8 cellular contexts compared by ENCODE assay signal in genomic region chr19:37594064-37594981, GRCh38. TPM values are rescaled to one million over a fixed set of nuclear protein-coding genes. Genes with fewer than 3 reads are reported as not detected.
DNase-seq lines count a peak whose midpoint lies in the region; ATAC-seq, FAIRE-seq and TF ChIP-seq lines count a peak whose summit lies in the region.

ZNF540 (plus strand) TSS chr19:37594876; CDS start chr19:37598448, 3,572 bp downstream.
ZNF571 (minus strand) TSS chr19:37594792; CDS start chr19:37586676, 8,116 bp downstream.

- H3K4me1 ChIP-seq in Peyer's patch: peaks cover 0 to 16% (median 0%) of the 10 kb centered on the region in 4 donors
- H3K4me1 ChIP-seq in esophagus squamous epithelium: peaks cover 6 to 25% (median 8%) of the 10 kb centered on the region in 3 donors
- H3K4me1 ChIP-seq in muscle layer of duodenum (ENCODE audit: control insufficient read depth in 1 of 2, insufficient read depth in 2 of 2, low read length in 2 of 2): peaks cover 0 to 10% of the 10 kb centered on the region in 2 donors

- peaks cover 14% of the 10 kb centered on the region for H3K36me3 Mint-ChIP-seq in IgD-negative memory B cell
- no peaks in the 10 kb centered on the region for H3K36me3 Mint-ChIP-seq in activated T-helper 1 cell treated with anti-CD3 and anti-CD28 coated beads, Interleukin-12 subunit alpha, Interleukin-12 subunit beta, Interleukin-2, Interleukin-4 antibody, amounts not matched to agents 30 ng/mL and 10 ng/mL and 1 ng/mL, durations not matched to agents 14 hours and 24 hours and 36 hours (ENCODE audit: low read depth)

- 1 to 5% methylated on average over 4 to 16 of the region's 58 CpGs for WGBS in esophagus squamous epithelium, 2 donors

- H3K27me3 Mint-ChIP-seq in IgD-negative memory B cell: no peaks in the 10 kb centered on the region
- no peaks in the 10 kb centered on the region for H3K27me3 Mint-ChIP-seq in activated T-helper 1 cell treated with anti-CD3 and anti-CD28 coated beads, Interleukin-12 subunit alpha, Interleukin-12 subunit beta, Interleukin-2, Interleukin-4 antibody, amounts not matched to agents 30 ng/mL and 10 ng/mL and 1 ng/mL, durations not matched to agents 14 hours and 24 hours and 36 hours (ENCODE audit: insufficient read depth)

- peak within 1 kb of the TSS; percentile 88 to 92 (median 89) for H3K27ac ChIP-seq in Peyer's patch
- peak within 1 kb of the TSS; percentile 88 to 97 (median 95) for H3K27ac ChIP-seq in esophagus squamous epithelium
- peak within 1 kb of the TSS; percentile 97 for H3K27ac ChIP-seq in muscle layer of duodenum (ENCODE audit: low read length)

- H3K4me3 ChIP-seq in Peyer's patch (peak within 1 kb of the TSS; percentile 68 to 74 (median 71)), esophagus squamous epithelium (peak within 1 kb of the TSS; percentile 65 to 79 (median 74)), muscle layer of duodenum (ENCODE audit: low read depth in 1 of 2, low read length in 2 of 2) (peak within 1 kb of the TSS; percentile 84 to 98)

- FAIRE-seq in D721Med (lab: Jason Lieb, UNC): no peak

- H3K27me3 ChIP-seq in Peyer's patch (no peaks in the 10 kb centered on the region), esophagus squamous epithelium (no peaks in the 10 kb centered on the region), muscle layer of duodenum (ENCODE audit: low read depth, low read length) (no peaks in the 10 kb centered on the region)

- H3K4me1 Mint-ChIP-seq in IgD-negative memory B cell: peaks cover 17 to 22% (median 20%) of the 10 kb centered on the region in 3 donors
- H3K4me1 Mint-ChIP-seq in activated T-helper 1 cell treated with anti-CD3 and anti-CD28 coated beads, Interleukin-12 subunit alpha, Interleukin-12 subunit beta, Interleukin-2, Interleukin-4 antibody, amounts not matched to agents 30 ng/mL and 10 ng/mL and 1 ng/mL, durations not matched to agents 14 hours and 24 hours and 36 hours (ENCODE audit: low read depth): peaks cover 24% of the 10 kb centered on the region

- TF ChIP-seq CTCF in D721Med (IDR thresholded peaks at IDR 0.05; ENCODE audit: insufficient read depth, missing control alignments): no peak
- TF ChIP-seq CTCF in Peyer's patch (IDR thresholded peaks at IDR 0.05): no peak
- TF ChIP-seq CTCF in esophagus squamous epithelium (IDR thresholded peaks at IDR 0.05): peak in 1 of 6 experiments; percentile 9

- peaks cover 5 to 17% (median 11%) of the 10 kb centered on the region in 3 donors for H3K9me3 Mint-ChIP-seq in IgD-negative memory B cell
- peaks cover 48% of the 10 kb centered on the region for H3K9me3 Mint-ChIP-seq in activated T-helper 1 cell treated with anti-CD3 and anti-CD28 coated beads, Interleukin-12 subunit alpha, Interleukin-12 subunit beta, Interleukin-2, Interleukin-4 antibody, amounts not matched to agents 30 ng/mL and 10 ng/mL and 1 ng/mL, durations not matched to agents 14 hours and 24 hours and 36 hours

- H3K4me3 Mint-ChIP-seq in IgD-negative memory B cell: peak within 1 kb of the TSS; percentile 97 to 99 (median 98)
- H3K4me3 Mint-ChIP-seq in activated T-helper 1 cell treated with anti-CD3 and anti-CD28 coated beads, Interleukin-12 subunit alpha, Interleukin-12 subunit beta, Interleukin-2, Interleukin-4 antibody, amounts not matched to agents 30 ng/mL and 10 ng/mL and 1 ng/mL, durations not matched to agents 14 hours and 24 hours and 36 hours: peak within 1 kb of the TSS; percentile 88

- DNase-seq in D721Med (ENCODE audit: insufficient read length, low spot score) (peak; percentile 28), Peyer's patch (peak; percentile 95 to 98 (median 95)), esophagus squamous epithelium (lab: John Stamatoyannopoulos, UW) (peak; percentile 56)
- DNase-seq in activated T-helper 1 cell treated with anti-CD3 and anti-CD28 coated beads, Interleukin-12 subunit alpha, Interleukin-12 subunit beta, Interleukin-2, Interleukin-4 antibody, amounts not matched to agents 30 ng/mL and 10 ng/mL and 1 ng/mL, durations not matched to agents 14 hours and 24 hours and 36 hours (ENCODE audit: low spot score): peak; percentile 81
- peak; percentile 82 for DNase-seq in stimulated activated CD8-positive, alpha-beta memory T cell treated with anti-CD3 and anti-CD28 coated beads, Interleukin-7, amount 100 ng/mL, for 24 hours (ENCODE audit: low read depth)

- H3K36me3 ChIP-seq in Peyer's patch (peaks cover 0 to 13% (median 0%) of the 10 kb centered on the region in 3 donors), esophagus squamous epithelium (peaks cover 0 to 32% (median 0%) of the 10 kb centered on the region in 3 donors), muscle layer of duodenum (ENCODE audit: control insufficient read depth in 1 of 2, insufficient read depth in 2 of 2, low read length in 2 of 2) (peaks cover 2 to 16% of the 10 kb centered on the region in 2 donors)

- peak; percentile 43 to 61 for TF ChIP-seq POLR2A in Peyer's patch (IDR thresholded peaks at IDR 0.05)
- TF ChIP-seq POLR2A in esophagus squamous epithelium (IDR thresholded peaks at IDR 0.05): peak in 3 of 4 donors; percentile 44 to 65 (median 60)

- H3K27ac Mint-ChIP-seq in IgD-negative memory B cell: peak within 1 kb of the TSS; percentile 81 to 98 (median 97)
- H3K27ac Mint-ChIP-seq in activated T-helper 1 cell treated with anti-CD3 and anti-CD28 coated beads, Interleukin-12 subunit alpha, Interleukin-12 subunit beta, Interleukin-2, Interleukin-4 antibody, amounts not matched to agents 30 ng/mL and 10 ng/mL and 1 ng/mL, durations not matched to agents 14 hours and 24 hours and 36 hours: peak within 1 kb of the TSS; percentile 91

- intact Hi-C loops in activated T-helper 1 cell treated with anti-CD3 and anti-CD28 coated beads, Interleukin-12 subunit alpha, Interleukin-12 subunit beta, Interleukin-2, Interleukin-4 antibody, amounts not matched to agents 30 ng/mL and 10 ng/mL and 1 ng/mL, durations not matched to agents 14 hours and 24 hours and 36 hours (cut with micrococcal nuclease): loop anchor here (1.0 to 5.0 kb wide), 11 partner anchors 61 to 742 kb away; partner anchors contain the start of genes SIPA1L3, WDR87, ZFP30 and ZNF345
- intact Hi-C loops in esophagus squamous epithelium (cut with DNase I): no loop called here

- H3K9me3 ChIP-seq in Peyer's patch: peaks cover 0 to 15% (median 0%) of the 10 kb centered on the region in 4 donors
- peaks cover 0 to 23% (median 0%) of the 10 kb centered on the region in 3 donors for H3K9me3 ChIP-seq in esophagus squamous epithelium
- peaks cover 0 to 12% of the 10 kb centered on the region in 2 donors for H3K9me3 ChIP-seq in muscle layer of duodenum (ENCODE audit: control insufficient read depth in 1 of 2, low read length in 2 of 2)

- peak; percentile 94 for ATAC-seq in GM21526 (IDR thresholded peaks at IDR 0.05; ENCODE audit: low FRiP score, unreplicated experiment)

RNA-seq across cellular contexts. Expression of gene ZNF540, which starts in this region (rescaled TPM):
- polyA plus RNA-seq in IgD-negative memory B cell: 5.1 TPM
- total RNA-seq in Peyer's patch (1 to 10 TPM; 1.7 to 3.6 (median 2.8) TPM), esophagus squamous epithelium (1 to 10 TPM in 1 of 4 donors, under 1 TPM in 3; 0.44 to 2.5 (median 0.82) TPM)
- 0.39 and 0.70 TPM in 2 replicates for total RNA-seq in activated T-helper 1 cell treated with anti-CD3 and anti-CD28 coated beads, Interleukin-12 subunit alpha, Interleukin-12 subunit beta, Interleukin-2, Interleukin-4 antibody, amounts not matched to agents 30 ng/mL and 10 ng/mL and 1 ng/mL, durations not matched to agents 14 hours and 24 hours and 36 hours

RNA-seq across cellular contexts. Expression of gene ZNF571, which starts in this region (rescaled TPM):
- polyA plus RNA-seq in IgD-negative memory B cell: 6.9 TPM
- total RNA-seq in Peyer's patch (1 to 10 TPM; 1.9 to 4.6 (median 2.7) TPM), esophagus squamous epithelium (1 to 10 TPM in 3 of 4 donors, under 1 TPM in 1; 0.95 to 4.6 (median 2.1) TPM)
- 0.64 and 1.4 TPM in 2 replicates for total RNA-seq in activated T-helper 1 cell treated with anti-CD3 and anti-CD28 coated beads, Interleukin-12 subunit alpha, Interleukin-12 subunit beta, Interleukin-2, Interleukin-4 antibody, amounts not matched to agents 30 ng/mL and 10 ng/mL and 1 ng/mL, durations not matched to agents 14 hours and 24 hours and 36 hours

Comparison
In these comparisons a context has a peak if more than half of its experiments do, and no peak if none do; other contexts are left out.
1. Peak in every context shown above with its lines: DNase-seq, ATAC-seq, H3K4me3 ChIP-seq and H3K27ac ChIP-seq.
2. DNase-seq: peak in every context shown above with its lines; median percentile 95 in Peyer's patch; 82 in stimulated activated CD8-positive, alpha-beta memory T cell treated with anti-CD3 and anti-CD28 coated beads, Interleukin-7, amount 100 ng/mL, for 24 hours; 81 in activated T-helper 1 cell treated with anti-CD3 and anti-CD28 coated beads, Interleukin-12 subunit alpha, Interleukin-12 subunit beta, Interleukin-2, Interleukin-4 antibody, amounts not matched to agents 30 ng/mL and 10 ng/mL and 1 ng/mL, durations not matched to agents 14 hours and 24 hours and 36 hours; 56 in esophagus squamous epithelium; 28 in D721Med.